Comparison of ENCODE assay signal across 8 cellular contexts in the genomic region with DNA sequence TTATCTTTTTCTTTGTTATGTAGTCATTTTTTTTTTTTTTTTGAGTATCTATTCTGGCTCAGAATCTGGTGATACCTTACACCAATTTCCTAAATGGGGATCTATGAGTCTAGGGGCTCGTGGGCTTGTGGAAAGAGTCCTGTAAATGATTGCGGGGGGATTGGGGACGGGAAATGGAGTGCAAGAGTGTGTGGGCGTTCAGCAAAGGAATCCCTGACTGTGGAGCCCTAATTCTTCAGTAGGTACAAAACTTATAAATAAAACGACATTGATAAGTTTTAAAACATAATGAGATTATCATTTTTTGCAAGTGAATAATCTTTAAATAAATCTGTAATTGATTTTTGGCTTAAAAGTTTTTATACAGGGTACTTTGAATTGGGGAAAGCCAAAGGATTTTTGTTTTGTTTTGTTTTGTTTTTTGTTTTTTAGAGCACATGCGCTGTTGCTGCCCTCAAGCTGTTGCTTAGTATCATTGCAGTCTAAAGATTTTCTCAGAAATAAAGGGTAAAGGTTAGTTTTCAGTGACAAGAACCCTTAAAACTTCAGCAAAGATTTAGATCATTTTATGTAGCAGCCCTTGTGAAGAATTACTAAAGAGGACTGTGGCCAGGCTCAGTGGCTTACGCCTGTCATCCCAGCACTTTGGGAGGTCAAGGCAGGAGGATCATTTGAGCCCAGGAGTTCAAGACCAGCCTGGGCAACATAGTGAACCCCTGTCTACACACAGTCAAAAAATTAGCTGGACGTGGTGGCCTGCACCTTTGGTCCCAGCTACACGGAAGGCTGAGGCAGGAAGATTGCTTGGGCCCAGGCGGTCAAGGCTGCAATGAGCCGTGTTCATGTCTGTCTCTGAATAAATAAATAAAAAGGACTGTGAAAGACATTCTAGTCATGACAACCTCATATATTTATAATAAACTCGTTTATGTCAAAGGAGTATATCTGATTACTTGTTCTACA. TPM values are rescaled to one million over a fixed set of nuclear protein-coding genes. Genes with fewer than 3 reads are reported as not detected.
DNase-seq lines count a peak whose midpoint lies in the region; ATAC-seq and TF ChIP-seq lines count a peak whose summit lies in the region.

No MANE protein-coding gene starts in this region.

- H3K4me2 ChIP-seq in smooth muscle cell, result peak overlapping the region; percentile 97

- peak overlapping the region; percentile 87 for H2AFZ ChIP-seq in smooth muscle cell (ENCODE audit: low read depth)

- TF ChIP-seq CTCF in C4-2B (conservative IDR thresholded peaks at IDR 0.05) (peak; percentile 83), smooth muscle cell (IDR thresholded peaks at IDR 0.05; ENCODE audit: borderline replicate concordance, insufficient read depth, poor library complexity, severe bottlenecking) (peak; percentile 80)

- no peaks in the 10 kb centered on the region for H3F3A ChIP-seq in smooth muscle cell (ENCODE audit: low read depth)

- H3K9me3 Mint-ChIP-seq in activated naive CD8-positive, alpha-beta T cell treated with anti-CD3 and anti-CD28 coated beads, Interleukin-2, amount 10 ng/mL, durations not matched to agents 7 days and 5 days, result no peaks in the 10 kb centered on the region

- H3K27ac ChIP-seq in C4-2B (no peak overlapping the region), iPS-18a (ENCODE audit: low read length) (no peak overlapping the region), smooth muscle cell (ENCODE audit: low read depth) (peak overlapping the region; percentile 94)

- H3K9me3 ChIP-seq in iPS-18a (ENCODE audit: control insufficient read depth, low read depth, low read length) (no peaks in the 10 kb centered on the region), smooth muscle cell (replicated peaks; ENCODE audit: low read depth) (no peaks in the 10 kb centered on the region)

- H3K4me3 Mint-ChIP-seq in activated naive CD8-positive, alpha-beta T cell treated with anti-CD3 and anti-CD28 coated beads, Interleukin-2, amount 10 ng/mL, durations not matched to agents 7 days and 5 days, result peak overlapping the region; percentile 96

- H3K27me3 Mint-ChIP-seq in activated naive CD8-positive, alpha-beta T cell treated with anti-CD3 and anti-CD28 coated beads, Interleukin-2, amount 10 ng/mL, durations not matched to agents 7 days and 5 days, result no peaks in the 10 kb centered on the region

- DNase-seq in NCI-H2171 treated with DMSO at 0.1 percent for 48 hours (lab: John Stamatoyannopoulos, UW), result peak; percentile 65
- no peak for DNase-seq in activated naive CD8-positive, alpha-beta T cell treated with anti-CD3 and anti-CD28 coated beads, Interleukin-2, amount 10 ng/mL, durations not matched to agents 7 days and 5 days
- DNase-seq in smooth muscle cell (lab: John Stamatoyannopoulos, UW; ENCODE audit: unreplicated experiment), result no peak
- DNase-seq in NK-92 treated with Interleukin-12 subunit alpha and Interleukin-12 subunit beta, amount 100 ng/mL, for 24 hours (lab: John Stamatoyannopoulos, UW), result no peak
- DNase-seq in mucosa of gallbladder (ENCODE audit: low spot score), result no peak

- peaks cover 6% of the 10 kb centered on the region for H3K4me1 ChIP-seq in iPS-18a (ENCODE audit: control insufficient read depth, low read depth, low read length)
- peaks cover 13% of the 10 kb centered on the region for H3K4me1 ChIP-seq in smooth muscle cell (ENCODE audit: low read depth)

- H3K27me3 ChIP-seq in iPS-18a (ENCODE audit: control insufficient read depth, insufficient read depth, low read length) (no peaks in the 10 kb centered on the region), smooth muscle cell (ENCODE audit: low read depth) (no peaks in the 10 kb centered on the region)

- ATAC-seq in GM18858 (IDR thresholded peaks at IDR 0.05; ENCODE audit: unreplicated experiment), result peak; percentile 19
- no peak for ATAC-seq in activated naive CD8-positive, alpha-beta T cell treated with anti-CD3 and anti-CD28 coated beads, Interleukin-2, amount 10 ng/mL, durations not matched to agents 7 days and 5 days (ENCODE audit: low read depth)

- H3K36me3 Mint-ChIP-seq in activated naive CD8-positive, alpha-beta T cell treated with anti-CD3 and anti-CD28 coated beads, Interleukin-2, amount 10 ng/mL, durations not matched to agents 7 days and 5 days, result peaks cover 6% of the 10 kb centered on the region

- H3K9ac ChIP-seq in iPS-18a (ENCODE audit: low read length) (peak overlapping the region; percentile 67), smooth muscle cell (ENCODE audit: low read depth) (peak overlapping the region; percentile 58)

- peak overlapping the region; percentile 98 for H3K27ac Mint-ChIP-seq in activated naive CD8-positive, alpha-beta T cell treated with anti-CD3 and anti-CD28 coated beads, Interleukin-2, amount 10 ng/mL, durations not matched to agents 7 days and 5 days

- H3K79me2 ChIP-seq in smooth muscle cell (ENCODE audit: low read depth), result peaks cover 40% of the 10 kb centered on the region

- H3K4me1 Mint-ChIP-seq in activated naive CD8-positive, alpha-beta T cell treated with anti-CD3 and anti-CD28 coated beads, Interleukin-2, amount 10 ng/mL, durations not matched to agents 7 days and 5 days, result peaks cover 29% of the 10 kb centered on the region

- H4K20me1 ChIP-seq in smooth muscle cell (ENCODE audit: low read depth), result peaks cover 47% of the 10 kb centered on the region

- WGBS in smooth muscle cell (ENCODE audit: low lambda C conversion rate), result 30% methylated on average over 12 of the region's 12 CpGs

- peak overlapping the region; percentile 83 for H3K4me3 ChIP-seq in iPS-18a (ENCODE audit: low read length)
- peak overlapping the region; percentile 75 for H3K4me3 ChIP-seq in smooth muscle cell

- no peaks in the 10 kb centered on the region for H3K36me3 ChIP-seq in iPS-18a (ENCODE audit: control insufficient read depth, low read depth, low read length)
- no peaks in the 10 kb centered on the region for H3K36me3 ChIP-seq in smooth muscle cell (ENCODE audit: low read depth)

- POLR2A ChIA-PET in activated naive CD8-positive, alpha-beta T cell treated with anti-CD3 and anti-CD28 coated beads, Interleukin-2, amount 10 ng/mL, durations not matched to agents 7 days and 5 days (lab: Charles Lee), result interaction anchor here (0.7 to 3.7 kb wide), 6 partner anchors 7 to 255 kb away, joined by 3 to 109 read pairs (median 8); a partner anchor contains a TSS

RNA-seq across cellular contexts. Expression of a gene that starts 1.7 kb away (rescaled TPM):
- total RNA-seq in activated naive CD8-positive, alpha-beta T cell treated with anti-CD3 and anti-CD28 coated beads, Interleukin-2, amount 10 ng/mL, durations not matched to agents 7 days and 5 days, result 100 to 1,000 TPM; 102 to 111 TPM
- total RNA-seq in smooth muscle cell (65.2 and 67.6 TPM in 2 replicates), mucosa of gallbladder (59.6 TPM)
- 29.9 and 30.1 TPM in 2 replicates for polyA plus RNA-seq in smooth muscle cell

RNA-seq across cellular contexts. Expression of a gene that starts 48.6 kb away (rescaled TPM):
- total RNA-seq in activated naive CD8-positive, alpha-beta T cell treated with anti-CD3 and anti-CD28 coated beads, Interleukin-2, amount 10 ng/mL, durations not matched to agents 7 days and 5 days, result 10 to 100 TPM; 19.8 to 26.2 TPM
- total RNA-seq in smooth muscle cell (7.7 and 19.6 TPM in 2 replicates), mucosa of gallbladder (23.8 TPM)
- 7.8 and 9.1 TPM in 2 replicates for polyA plus RNA-seq in smooth muscle cell

RNA-seq across cellular contexts. Expression of a gene that starts 48.8 kb away (rescaled TPM):
- total RNA-seq in activated naive CD8-positive, alpha-beta T cell treated with anti-CD3 and anti-CD28 coated beads, Interleukin-2, amount 10 ng/mL, durations not matched to agents 7 days and 5 days, result 1 to 10 TPM; 8.2 to 8.8 TPM
- total RNA-seq in smooth muscle cell, result 34.5 and 49.3 TPM in 2 replicates
- polyA plus RNA-seq in smooth muscle cell, result 27.9 and 41.7 TPM in 2 replicates
- total RNA-seq in mucosa of gallbladder, result 6.4 TPM
